ENCODE assay signal across 14 cellular contexts in genomic region chr19:1017906-1018305, GRCh38. TPM values are rescaled to one million over a fixed set of nuclear protein-coding genes. Genes with fewer than 3 reads are reported as not detected.
DNase-seq lines count a peak whose midpoint lies in the region; ATAC-seq and TF ChIP-seq lines count a peak whose summit lies in the region.
"Had no signal": no experiment of that assay in that cellular context is flagged by ENCODE, and none has a peak within 500 bp of the region (broad histone marks: within the 10 kb centered on the region; RNA-seq: fewer than 3 reads in every experiment).

No MANE protein-coding gene starts in this region.

- H3K79me2 ChIP-seq in SU-DHL-6 (ENCODE audit: insufficient read depth, low read length) (peaks cover 63% of the 10 kb centered on the region), hepatocyte (peaks cover 72% of the 10 kb centered on the region)

- H3F3A ChIP-seq in SU-DHL-6 (ENCODE audit: insufficient read depth) = peaks cover 8% of the 10 kb centered on the region

- no peaks in the 10 kb centered on the region for H3K27me3 Mint-ChIP-seq in activated T-cell treated with anti-CD3 and anti-CD28 coated beads, Interleukin-2, amount 50 U/mL, for 4 hours (ENCODE audit: low read depth)

- H3K4me1 Mint-ChIP-seq in activated T-cell treated with anti-CD3 and anti-CD28 coated beads, Interleukin-2, amount 50 U/mL, for 4 hours (ENCODE audit: low read depth) = peaks cover 37% of the 10 kb centered on the region

- H3K9me3 Mint-ChIP-seq in activated T-cell treated with anti-CD3 and anti-CD28 coated beads, Interleukin-2, amount 50 U/mL, for 4 hours = no peaks in the 10 kb centered on the region
- H3K9me3 Mint-ChIP-seq: nephron, type B pancreatic cell had no signal

- peaks cover 2% of the 10 kb centered on the region for H3K36me3 Mint-ChIP-seq in activated T-cell treated with anti-CD3 and anti-CD28 coated beads, Interleukin-2, amount 50 U/mL, for 4 hours (ENCODE audit: insufficient read depth)
- H3K36me3 Mint-ChIP-seq: type B pancreatic cell had no signal

- peak overlapping the region; percentile 89 for H3K4me3 ChIP-seq in SU-DHL-6 (ENCODE audit: insufficient read depth, low read length, poor library complexity, severe bottlenecking)
- no peak overlapping the region for H3K4me3 ChIP-seq in hepatocyte
- H3K4me3 ChIP-seq in subcutaneous abdominal adipose tissue (ENCODE audit: low read depth in 1 of 5, low read length in 5 of 5) = no peak overlapping the region

- H4K20me1 ChIP-seq in SU-DHL-6 (ENCODE audit: low read depth, low read length) (0 out of 2 replicates have a peak, but pooled peaks cover 5% of the 10 kb centered on the region), hepatocyte (ENCODE audit: insufficient read depth, poor library complexity, severe bottlenecking) (peaks cover 65% of the 10 kb centered on the region)

- 95% methylated on average over 9 of the region's 9 CpGs for WGBS in hepatocyte (ENCODE audit: low lambda C conversion rate, missing lambda C conversion rate)

- peak overlapping the region; percentile 91 for H3K9ac ChIP-seq in SU-DHL-6 (ENCODE audit: low read length)
- peak overlapping the region in 3 of 5 donors; percentile 22 to 58 (median 48) for H3K9ac ChIP-seq in subcutaneous abdominal adipose tissue (ENCODE audit: low read length in 5 of 5)

- ATAC-seq in activated T-cell treated with anti-CD3 and anti-CD28 coated beads, Interleukin-2, amount 50 U/mL, for 4 hours = no peak
- no peak for ATAC-seq in HG03045 (IDR thresholded peaks at IDR 0.05; ENCODE audit: unreplicated experiment)

- H3K27me3 ChIP-seq in SU-DHL-6 (ENCODE audit: low read length) = no peaks in the 10 kb centered on the region
- H3K27me3 ChIP-seq in hepatocyte = no peaks in the 10 kb centered on the region
- no peaks in the 10 kb centered on the region for H3K27me3 ChIP-seq in subcutaneous abdominal adipose tissue (ENCODE audit: control insufficient read depth in 5 of 5, insufficient read depth in 4 of 5, low read length in 5 of 5)

- H2AFZ ChIP-seq in SU-DHL-6 (ENCODE audit: low read depth, low read length, severe bottlenecking) = no peak overlapping the region
- no peak overlapping the region for H2AFZ ChIP-seq in hepatocyte

- H3K4me1 ChIP-seq in hepatocyte (ENCODE audit: insufficient read depth) = peaks cover 42% of the 10 kb centered on the region
- peaks cover 13 to 65% (median 51%) of the 10 kb centered on the region in 5 donors for H3K4me1 ChIP-seq in subcutaneous abdominal adipose tissue (ENCODE audit: control insufficient read depth in 5 of 5, insufficient read depth in 5 of 5, low read length in 5 of 5)

- H3K4me3 Mint-ChIP-seq in activated T-cell treated with anti-CD3 and anti-CD28 coated beads, Interleukin-2, amount 50 U/mL, for 4 hours = peak overlapping the region; percentile 92

- H3K9me3 ChIP-seq in SU-DHL-6 (ENCODE audit: insufficient read depth, low read length) (no peaks in the 10 kb centered on the region), hepatocyte (ENCODE audit: low read depth) (no peaks in the 10 kb centered on the region), subcutaneous abdominal adipose tissue (ENCODE audit: control insufficient read depth in 5 of 5, low read length in 5 of 5) (no peaks in the 10 kb centered on the region)

- DNase-seq in activated T-cell treated with anti-CD3 and anti-CD28 coated beads, Interleukin-2, amount 50 U/mL, for 4 hours = no peak
- no peak for DNase-seq in activated T-cell treated with anti-CD3 and anti-CD28 coated beads, Interleukin-2, amount 50 U/mL, for 1 hour
- no peak for DNase-seq in hepatocyte (ENCODE audit: low spot score)
- DNase-seq in GM19240 (ENCODE audit: insufficient read length, low spot score) = no peak
- DNase-seq in iPS-NIHi7 (ENCODE audit: extremely low spot score) = no peak
- DNase-seq: KBM-7; NCI-H510A; stimulated activated CD4-positive, alpha-beta T cell treated with anti-CD3 and anti-CD28 coated beads, Interleukin-4, amount 100 ng/mL, for 4 hours had no signal

- H3K4me2 ChIP-seq in SU-DHL-6 (ENCODE audit: low read depth, low read length, poor library complexity, severe bottlenecking) = peak overlapping the region; percentile 86
- H3K4me2 ChIP-seq in hepatocyte = peak overlapping the region; percentile 99

- H3K9me2 ChIP-seq in SU-DHL-6 (replicated peaks; ENCODE audit: insufficient read depth, low read length) (no peaks in the 10 kb centered on the region), hepatocyte (replicated peaks; ENCODE audit: insufficient read depth) (no peaks in the 10 kb centered on the region)

- no peaks in the 10 kb centered on the region for H3K36me3 ChIP-seq in SU-DHL-6 (ENCODE audit: low read length)
- no peaks in the 10 kb centered on the region for H3K36me3 ChIP-seq in hepatocyte (replicated peaks; ENCODE audit: insufficient read depth, low read depth)
- H3K36me3 ChIP-seq in subcutaneous abdominal adipose tissue (ENCODE audit: control insufficient read depth in 5 of 5, insufficient read depth in 5 of 5, low read length in 5 of 5) = peaks cover 0 to 18% (median 13%) of the 10 kb centered on the region in 5 donors

- H3K27ac ChIP-seq in SU-DHL-6 (ENCODE audit: low read depth, low read length) (peak overlapping the region; percentile 61), hepatocyte (peak overlapping the region; percentile 86), subcutaneous abdominal adipose tissue (ENCODE audit: low read depth, low read length) (no peak overlapping the region)

- TF ChIP-seq CTCF in SU-DHL-6 (IDR thresholded peaks at IDR 0.05; ENCODE audit: insufficient read depth, low read length, poor library complexity, severe bottlenecking) (no peak), hepatocyte (IDR thresholded peaks at IDR 0.05; ENCODE audit: poor library complexity) (no peak)

RNA-seq across cellular contexts. Expression of gene TMEM259, which starts 3.0 kb away (rescaled TPM):
- total RNA-seq in activated T-cell treated with anti-CD3 and anti-CD28 coated beads, Interleukin-2, amount 50 U/mL, for 4 hours = 100 to 1,000 TPM; 197 to 210 (median 204) TPM
- total RNA-seq in hepatocyte = 108 and 169 TPM in 2 replicates
- polyA plus RNA-seq in hepatocyte = 311 and 383 TPM in 2 replicates

RNA-seq across cellular contexts. Expression of gene RNU6-2, which starts 3.4 kb away (rescaled TPM):
- not detected for total RNA-seq in activated T-cell treated with anti-CD3 and anti-CD28 coated beads, Interleukin-2, amount 50 U/mL, for 4 hours
- not detected in 2 replicates for total RNA-seq in hepatocyte
- not detected in 2 replicates for polyA plus RNA-seq in hepatocyte
- total RNA-seq: T-helper 2 cell treated with Interferon-gamma antibody and Interleukin-4, amounts not matched to agents 100 ng/mL and 5 ng/mL, for 36 hours had no signal

RNA-seq across cellular contexts. Expression of gene CNN2, which starts 8.5 kb away (rescaled TPM):
- 10 to 100 TPM; 52.3 to 69.3 (median 57.8) TPM for total RNA-seq in activated T-cell treated with anti-CD3 and anti-CD28 coated beads, Interleukin-2, amount 50 U/mL, for 4 hours
- total RNA-seq in hepatocyte = 88.5 and 115 TPM in 2 replicates
- polyA plus RNA-seq in hepatocyte = 229 and 247 TPM in 2 replicates

RNA-seq across cellular contexts. Expression of gene GRIN3B, which starts 17.7 kb away (rescaled TPM):
- under 1 TPM; 0.05 to 0.19 (median 0.08) TPM for total RNA-seq in activated T-cell treated with anti-CD3 and anti-CD28 coated beads, Interleukin-2, amount 50 U/mL, for 4 hours
- 0.30 and 0.64 TPM in 2 replicates for total RNA-seq in hepatocyte
- 0.48 and 0.49 TPM in 2 replicates for polyA plus RNA-seq in hepatocyte
- total RNA-seq: T-helper 2 cell treated with Interferon-gamma antibody and Interleukin-4, amounts not matched to agents 100 ng/mL and 5 ng/mL, for 36 hours had no signal

RNA-seq across cellular contexts. Expression of gene ABCA7, which starts 22.0 kb away (rescaled TPM):
- 1 to 10 TPM; 7.1 to 8.7 (median 8.6) TPM for total RNA-seq in activated T-cell treated with anti-CD3 and anti-CD28 coated beads, Interleukin-2, amount 50 U/mL, for 4 hours
- 8.2 and 17.8 TPM in 2 replicates for total RNA-seq in hepatocyte
- polyA plus RNA-seq in hepatocyte = 26.8 and 38.1 TPM in 2 replicates
